In the genomic region with DNA sequence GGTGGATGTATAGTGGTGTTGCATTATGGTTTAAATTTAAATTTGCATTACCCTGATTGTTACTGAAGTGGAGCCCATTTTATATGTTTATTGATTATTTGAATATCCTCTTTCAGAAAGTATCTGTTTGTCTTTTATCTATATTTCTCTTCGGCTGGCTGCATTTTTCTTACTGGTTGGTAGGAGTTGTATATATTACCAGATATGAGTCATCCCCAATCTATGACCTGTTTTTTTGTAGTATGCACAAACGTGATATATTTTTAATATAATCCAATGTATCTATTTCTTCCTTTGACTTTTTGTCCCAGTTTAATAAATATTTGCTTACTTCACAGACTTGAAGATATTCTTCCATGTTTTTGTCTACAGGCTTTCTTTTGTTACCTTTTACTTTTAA, we compare ENCODE assay signal across 21 cellular contexts.
"Had no signal": no experiment of that assay in that cellular context is flagged by ENCODE, and none has a peak within 500 bp of the region (broad histone marks: within the 10 kb centered on the region; RNA-seq: fewer than 3 reads in every experiment).

No MANE protein-coding gene starts in this region.

- H3K36me3 ChIP-seq: left ventricle myocardium inferior, ovary, right atrium auricular region, right lobe of liver, suprapubic skin, thoracic aorta, tibial artery, upper lobe of right lung had no signal

- H3K27me3 ChIP-seq: ovary, right atrium auricular region, right lobe of liver, upper lobe of right lung had no signal

- H3K9me3 ChIP-seq: left ventricle myocardium inferior, mucosa of descending colon, ovary, right atrium auricular region, right lobe of liver, suprapubic skin, thoracic aorta, tibial artery, upper lobe of right lung had no signal

- H3K4me3 ChIP-seq: left ventricle myocardium inferior, lung, mucosa of descending colon, ovary, right atrium auricular region, right lobe of liver, smooth muscle cell, suprapubic skin, thoracic aorta, tibial artery, upper lobe of right lung had no signal

- H3K27ac ChIP-seq: left ventricle myocardium inferior, ovary, right atrium auricular region, right lobe of liver, suprapubic skin, thoracic aorta, tibial artery, upper lobe of right lung had no signal

- H3K4me2 ChIP-seq: smooth muscle cell had no signal

- ATAC-seq: mucosa of descending colon; naive thymus-derived CD4-positive, alpha-beta T cell; natural killer cell treated with Interleukin-12 subunit alpha and Interleukin-12 subunit beta and Interleukin-15 and Interleukin-18, amount 100 ng/mL, for 72 hours; right lobe of liver; stimulated activated naive B cell treated with anti-CD40 and anti-IgM and Interleukin-4, amounts not matched to agents 10 μg/mL and 1 μg/mL and 100 μg/mL, for 72 hours; upper lobe of right lung had no signal

- DNase-seq: hypothalamus; immature natural killer cell; islet precursor cell; left ventricle myocardium inferior; midbrain; mucosa of descending colon; naive thymus-derived CD4-positive, alpha-beta T cell; ovary; right lobe of liver; stimulated activated CD4-positive, alpha-beta T cell treated with anti-CD3 and anti-CD28 coated beads, Interleukin-1b, Interleukin-23, amount 100 ng/mL, for 48 hours; stimulated activated CD4-positive, alpha-beta T cell treated with anti-CD3 and anti-CD28 coated beads, Interleukin-4, amount 100 ng/mL, for 1 hour; stimulated activated naive B cell treated with anti-CD40 and anti-IgM and Interleukin-4, amounts not matched to agents 10 μg/mL and 1 μg/mL and 100 μg/mL, for 72 hours; tibial artery; trophoblast cell; upper lobe of right lung had no signal

- H3K4me1 ChIP-seq: left ventricle myocardium inferior, right atrium auricular region, right lobe of liver, suprapubic skin, tibial artery, upper lobe of right lung had no signal
